ENCODE assay signal across 2 cellular contexts in genomic region chr6:44228031-44228430, GRCh38.
TF ChIP-seq lines count a peak whose summit lies in the region.

No MANE protein-coding gene starts in this region.

TF ChIP-seq in WTC11, 78 proteins besides CTCF, POLR2A, EP300 and RAD21 (continued from another document):
- TF ChIP-seq HMGXB4 (CRISPR knock-in tag; IDR thresholded peaks at IDR 0.05) (no peak), ATF3 (CRISPR knock-in tag; conservative IDR thresholded peaks at IDR 0.05) (no peak), PREB (CRISPR knock-in tag; IDR thresholded peaks at IDR 0.05; ENCODE audit: borderline replicate concordance) (no peak), GRHL2 (CRISPR knock-in tag; IDR thresholded peaks at IDR 0.05; ENCODE audit: insufficient replicate concordance, severe bottlenecking) (no peak), ETV6 (CRISPR knock-in tag; IDR thresholded peaks at IDR 0.05) (no peak), MAX (CRISPR knock-in tag; IDR thresholded peaks at IDR 0.05) (no peak), NFYB (CRISPR knock-in tag; conservative IDR thresholded peaks at IDR 0.05; ENCODE audit: low read depth) (no peak), ZNF219 (CRISPR knock-in tag; IDR thresholded peaks at IDR 0.05; ENCODE audit: borderline replicate concordance) (no peak), OVOL2 (CRISPR knock-in tag; IDR thresholded peaks at IDR 0.05; ENCODE audit: borderline replicate concordance) (no peak), CBFB (CRISPR knock-in tag; IDR thresholded peaks at IDR 0.05; ENCODE audit: low read depth) (no peak), ZNF232 (CRISPR knock-in tag; IDR thresholded peaks at IDR 0.05) (no peak), ELF4 (CRISPR knock-in tag; IDR thresholded peaks at IDR 0.05; ENCODE audit: low read depth) (no peak), FOXK1 (CRISPR knock-in tag; IDR thresholded peaks at IDR 0.05) (no peak)

TF ChIP-seq in liver, 16 proteins besides CTCF, POLR2A, EP300 and RAD21 (continued from another document):
- TF ChIP-seq REST (IDR thresholded peaks at IDR 0.05) (no peak), RXRA (IDR thresholded peaks at IDR 0.05) (no peak), JUND (IDR thresholded peaks at IDR 0.05) (no peak), TAF1 (conservative IDR thresholded peaks at IDR 0.05) (no peak), HNF4A (conservative IDR thresholded peaks at IDR 0.05) (no peak), MAX (IDR thresholded peaks at IDR 0.05) (no peak), FOXA1 (IDR thresholded peaks at IDR 0.05) (no peak), GABPA (IDR thresholded peaks at IDR 0.05 in 1 of 2, conservative IDR thresholded peaks at IDR 0.05 in 1 of 2) (no peak), ZBTB33 (IDR thresholded peaks at IDR 0.05) (no peak)
